9 cellular contexts compared by ENCODE assay signal in the genomic region with DNA sequence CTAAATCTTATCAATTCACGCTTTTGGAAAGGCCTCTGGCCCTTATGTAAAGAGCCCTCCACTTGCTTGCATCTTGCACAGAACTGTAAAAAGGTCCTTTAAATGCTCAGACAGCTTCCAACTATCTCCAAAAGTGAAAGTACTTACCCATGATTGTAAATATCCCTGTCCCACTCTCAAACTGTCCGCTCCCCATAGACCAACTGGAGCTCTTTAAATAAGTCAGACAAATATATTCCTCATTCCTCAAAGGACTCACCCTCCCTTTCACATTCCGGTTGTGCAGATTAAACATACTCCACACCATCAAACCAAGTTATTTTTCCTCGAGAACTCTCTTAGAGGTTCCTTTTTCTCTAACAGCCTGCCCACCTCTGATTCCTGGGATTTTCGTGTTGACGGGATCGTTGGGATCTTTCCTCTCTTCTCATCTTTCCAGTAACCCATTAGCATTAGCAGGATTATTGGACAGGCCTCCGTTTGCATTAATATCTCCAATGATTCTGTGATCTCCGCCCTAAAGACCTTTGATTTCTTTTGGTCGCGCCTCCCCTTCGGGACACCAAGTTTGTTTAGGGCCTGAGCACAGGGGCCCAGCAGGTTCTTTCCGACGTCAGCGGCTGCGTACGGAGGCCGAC. TPM values are rescaled to one million over a fixed set of nuclear protein-coding genes. Genes with fewer than 3 reads are reported as not detected.
DNase-seq lines count a peak whose midpoint lies in the region; ATAC-seq and TF ChIP-seq lines count a peak whose summit lies in the region.
"Had no signal": no experiment of that assay in that cellular context is flagged by ENCODE, and none has a peak within 500 bp of the region (broad histone marks: within the 10 kb centered on the region; RNA-seq: fewer than 3 reads in every experiment).

No MANE protein-coding gene starts in this region.

- peak overlapping the region; percentile 96 for H3K4me3 ChIP-seq in WI38 (ENCODE audit: low read depth, low read length)
- H3K4me3 ChIP-seq in left ventricle myocardium inferior, result peak overlapping the region; percentile 96

- no peak overlapping the region for H3K27ac Mint-ChIP-seq in stimulated activated naive CD8-positive, alpha-beta T cell treated with anti-CD3 and anti-CD28 coated beads, Interleukin-15, amount 100 ng/mL, for 72 hours
- H3K27ac Mint-ChIP-seq in progenitor cell of endocrine pancreas, result no peak overlapping the region
- H3K27ac Mint-ChIP-seq: natural killer cell treated with Interleukin-12 subunit alpha and Interleukin-12 subunit beta and Interleukin-15 and Interleukin-18, amount 100 ng/mL, for 72 hours had no signal

- no peaks in the 10 kb centered on the region for H3K27me3 ChIP-seq in left ventricle myocardium inferior (ENCODE audit: low read depth)

- H3K9me3 ChIP-seq in left ventricle myocardium inferior (replicated peaks), result no peaks in the 10 kb centered on the region

- peak overlapping the region; percentile 95 for H3K27ac ChIP-seq in left ventricle myocardium inferior (replicated peaks)

- H3K4me1 Mint-ChIP-seq in stimulated activated naive CD8-positive, alpha-beta T cell treated with anti-CD3 and anti-CD28 coated beads, Interleukin-15, amount 100 ng/mL, for 72 hours, result peaks cover 5% of the 10 kb centered on the region
- peaks cover 6% of the 10 kb centered on the region for H3K4me1 Mint-ChIP-seq in progenitor cell of endocrine pancreas (ENCODE audit: low read depth)

- peaks cover 16% of the 10 kb centered on the region for H3K27me3 Mint-ChIP-seq in stimulated activated naive CD8-positive, alpha-beta T cell treated with anti-CD3 and anti-CD28 coated beads, Interleukin-15, amount 100 ng/mL, for 72 hours
- peaks cover 18% of the 10 kb centered on the region for H3K27me3 Mint-ChIP-seq in progenitor cell of endocrine pancreas

- H3K4me1 ChIP-seq in left ventricle myocardium inferior, result peaks cover 53% of the 10 kb centered on the region

- TF ChIP-seq CTCF in WI38 (IDR thresholded peaks at IDR 0.05; ENCODE audit: low read depth, low read length) (no peak), left ventricle myocardium inferior (IDR thresholded peaks at IDR 0.05; ENCODE audit: borderline replicate concordance) (no peak), progenitor cell of endocrine pancreas (IDR thresholded peaks at IDR 0.05; ENCODE audit: unreplicated experiment) (no peak)

- H3K36me3 ChIP-seq in left ventricle myocardium inferior, result no peaks in the 10 kb centered on the region

- peak; percentile 43 for ATAC-seq in stimulated activated naive CD8-positive, alpha-beta T cell treated with anti-CD3 and anti-CD28 coated beads, Interleukin-15, amount 100 ng/mL, for 72 hours
- ATAC-seq in stimulated activated naive CD8-positive, alpha-beta T cell treated with anti-CD3 and anti-CD28 coated beads, Interleukin-15, Interleukin-2, amounts not matched to agents 100 U/mL and 50 U/mL, for 24 hours, result no peak
- ATAC-seq in HG03196 (IDR thresholded peaks at IDR 0.05; ENCODE audit: unreplicated experiment) (peak; percentile 10), sciatic nerve (peak; percentile 68), HG03342 (IDR thresholded peaks at IDR 0.05; ENCODE audit: unreplicated experiment) (no peak)

- H3K36me3 Mint-ChIP-seq in progenitor cell of endocrine pancreas (ENCODE audit: insufficient read depth), result peaks cover 1% of the 10 kb centered on the region
- H3K36me3 Mint-ChIP-seq: natural killer cell treated with Interleukin-12 subunit alpha and Interleukin-12 subunit beta and Interleukin-15 and Interleukin-18, amount 100 ng/mL, for 72 hours had no signal

- H3K4me3 Mint-ChIP-seq in stimulated activated naive CD8-positive, alpha-beta T cell treated with anti-CD3 and anti-CD28 coated beads, Interleukin-15, amount 100 ng/mL, for 72 hours, result no peak overlapping the region
- no peak overlapping the region for H3K4me3 Mint-ChIP-seq in progenitor cell of endocrine pancreas (ENCODE audit: low read depth)
- H3K4me3 Mint-ChIP-seq: natural killer cell treated with Interleukin-12 subunit alpha and Interleukin-12 subunit beta and Interleukin-15 and Interleukin-18, amount 100 ng/mL, for 72 hours had no signal

- H3K9me3 Mint-ChIP-seq in stimulated activated naive CD8-positive, alpha-beta T cell treated with anti-CD3 and anti-CD28 coated beads, Interleukin-15, amount 100 ng/mL, for 72 hours, result no peaks in the 10 kb centered on the region
- H3K9me3 Mint-ChIP-seq in progenitor cell of endocrine pancreas (ENCODE audit: low read depth), result no peaks in the 10 kb centered on the region
- H3K9me3 Mint-ChIP-seq: natural killer cell treated with Interleukin-12 subunit alpha and Interleukin-12 subunit beta and Interleukin-15 and Interleukin-18, amount 100 ng/mL, for 72 hours had no signal

- intact Hi-C loops in left ventricle myocardium inferior (cut with micrococcal nuclease) (no loop called here), sciatic nerve (cut with DNase I) (no loop called here)

- DNase-seq in stimulated activated naive CD8-positive, alpha-beta T cell treated with anti-CD3 and anti-CD28 coated beads, Interleukin-15, amount 100 ng/mL, for 72 hours, result no peak
- no peak for DNase-seq in stimulated activated naive CD8-positive, alpha-beta T cell treated with anti-CD3 and anti-CD28 coated beads, Interleukin-15, Interleukin-2, amounts not matched to agents 100 U/mL and 50 U/mL, for 24 hours
- DNase-seq in left ventricle myocardium inferior (no peak), sciatic nerve (ENCODE audit: low spot score) (no peak), progenitor cell of endocrine pancreas (ENCODE audit: low spot score, unreplicated experiment) (no peak)

RNA-seq across cellular contexts. Expression of a gene that starts 0.8 kb away (rescaled TPM):
- total RNA-seq in left ventricle myocardium inferior, result 56.1 TPM
- 73.4 TPM for total RNA-seq in sciatic nerve
- 63.0 and 72.8 TPM in 2 replicates for total RNA-seq in progenitor cell of endocrine pancreas

Comparison
In these comparisons a context has a peak if more than half of its experiments do, and no peak if none do; other contexts are left out.
1. ATAC-seq: peak in stimulated activated naive CD8-positive, alpha-beta T cell treated with anti-CD3 and anti-CD28 coated beads, Interleukin-15, amount 100 ng/mL, for 72 hours (single experiment), HG03196 (single experiment) and sciatic nerve (single experiment); none in stimulated activated naive CD8-positive, alpha-beta T cell treated with anti-CD3 and anti-CD28 coated beads, Interleukin-15, Interleukin-2, amounts not matched to agents 100 U/mL and 50 U/mL, for 24 hours (single experiment) and HG03342 (single experiment).